In genomic region chr19:3094638-3095374, GRCh38 we compare ENCODE assay signal across 8 cellular contexts. TPM values are rescaled to one million over a fixed set of nuclear protein-coding genes. Genes with fewer than 3 reads are reported as not detected.
A peak's percentile ranks its signal among the peaks of the same experiment; 100 is the strongest.
DNase-seq lines count a peak whose midpoint lies in the region; ATAC-seq, FAIRE-seq and TF ChIP-seq lines count a peak whose summit lies in the region.

No MANE protein-coding gene starts in this region.

- ATAC-seq in CD4-positive, alpha-beta T cell (ENCODE audit: poor library complexity): no peak
- ATAC-seq in HG02610 (IDR thresholded peaks at IDR 0.05; ENCODE audit: unreplicated experiment): peak; percentile 7
- ATAC-seq in naive thymus-derived CD4-positive, alpha-beta T cell: peak; percentile 10

- peaks cover 32% of the 10 kb centered on the region for H3K4me1 Mint-ChIP-seq in CD4-positive, alpha-beta T cell (ENCODE audit: low read depth)
- peaks cover 14 to 39% (median 28%) of the 10 kb centered on the region in 7 donors for H3K4me1 Mint-ChIP-seq in naive thymus-derived CD4-positive, alpha-beta T cell

- CTCF ChIA-PET in CD4-positive, alpha-beta T cell (lab: Charles Lee): interaction anchor here (2.2 kb wide), 1 partner anchor 9 kb away, joined by 8 read pairs; no protein-coding TSS in a partner anchor
- CTCF ChIA-PET in naive thymus-derived CD4-positive, alpha-beta T cell (lab: Charles Lee): interaction anchor here (0.6 to 2.0 kb wide), 3 partner anchors 9 to 269 kb away, joined by 3 to 9 read pairs (median 7); no protein-coding TSS in a partner anchor

- peaks cover 18% of the 10 kb centered on the region for H3K27me3 Mint-ChIP-seq in CD4-positive, alpha-beta T cell
- H3K27me3 Mint-ChIP-seq in naive thymus-derived CD4-positive, alpha-beta T cell: peaks cover 0 to 43% (median 5%) of the 10 kb centered on the region in 5 donors

- H3K4me1 ChIP-seq in naive thymus-derived CD4-positive, alpha-beta T cell (ENCODE audit: control insufficient read depth in 2 of 2, insufficient read depth in 2 of 2, low read length in 2 of 2): peaks cover 20 to 36% of the 10 kb centered on the region in 2 donors

- POLR2A ChIA-PET in CD4-positive, alpha-beta T cell (lab: Charles Lee): interaction anchor here (1.0 kb wide), 1 partner anchor 59 kb away, joined by 3 read pairs; no protein-coding TSS in a partner anchor
- POLR2A ChIA-PET in naive thymus-derived CD4-positive, alpha-beta T cell (lab: Charles Lee): interaction anchor here (0.8 to 1.5 kb wide), 4 partner anchors 9 to 67 kb away, joined by 3 to 7 read pairs (median 4); no protein-coding TSS in a partner anchor

- no peaks in the 10 kb centered on the region for H3K9me3 ChIP-seq in CD4-positive, alpha-beta T cell (ENCODE audit: control insufficient read depth, low read length)
- no peaks in the 10 kb centered on the region for H3K9me3 ChIP-seq in naive thymus-derived CD4-positive, alpha-beta T cell (ENCODE audit: control insufficient read depth in 2 of 3, low read length in 3 of 3)

- peaks cover 3% of the 10 kb centered on the region for H3K27me3 ChIP-seq in CD4-positive, alpha-beta T cell (ENCODE audit: control insufficient read depth, insufficient read depth, low read length)
- no peaks in the 10 kb centered on the region for H3K27me3 ChIP-seq in dorsolateral prefrontal cortex
- H3K27me3 ChIP-seq in naive thymus-derived CD4-positive, alpha-beta T cell (ENCODE audit: control insufficient read depth in 2 of 2, insufficient read depth in 2 of 2, low read length in 2 of 2): peaks cover 0 to 5% of the 10 kb centered on the region in 2 donors

- FAIRE-seq in frontal cortex (lab: Jason Lieb, UNC): no peak

- no peaks in the 10 kb centered on the region for H3K9me3 Mint-ChIP-seq in CD4-positive, alpha-beta T cell
- H3K9me3 Mint-ChIP-seq in naive thymus-derived CD4-positive, alpha-beta T cell: no peaks in the 10 kb centered on the region

- intact Hi-C loops in CD4-positive, alpha-beta T cell (cut with DNase I, micrococcal nuclease): no loop called here
- intact Hi-C loops in dorsolateral prefrontal cortex (cut with DNase I): loop anchor here in 1 of 2 donors (2.0 kb wide), 1 partner anchor 60 kb away; no protein-coding TSS in a partner anchor
- intact Hi-C loops in naive thymus-derived CD4-positive, alpha-beta T cell (cut with micrococcal nuclease): loop anchor here in 1 of 2 donors (1.0 to 2.0 kb wide), 3 partner anchors 9 to 60 kb away; partner anchors contain the start of gene TLE5

- no peak for TF ChIP-seq CTCF in CD4-positive, alpha-beta T cell (IDR thresholded peaks at IDR 0.05)
- no peak for TF ChIP-seq CTCF in dorsolateral prefrontal cortex (IDR thresholded peaks at IDR 0.05 in 54 of 56, conservative IDR thresholded peaks at IDR 0.05 in 2 of 56; ENCODE audit: low read depth in 1 of 56, partially characterized antibody in 56 of 56)

- no peaks in the 10 kb centered on the region for H3K36me3 Mint-ChIP-seq in CD4-positive, alpha-beta T cell (ENCODE audit: low read depth)
- H3K36me3 Mint-ChIP-seq in naive thymus-derived CD4-positive, alpha-beta T cell: no peaks in the 10 kb centered on the region

- peak overlapping the region; percentile 94 for H3K4me3 Mint-ChIP-seq in CD4-positive, alpha-beta T cell
- peak overlapping the region; percentile 59 to 93 (median 86) for H3K4me3 Mint-ChIP-seq in naive thymus-derived CD4-positive, alpha-beta T cell

- peak overlapping the region; percentile 68 to 99 (median 92) for H3K4me3 ChIP-seq in dorsolateral prefrontal cortex
- peak overlapping the region; percentile 48 for H3K4me3 ChIP-seq in naive thymus-derived CD4-positive, alpha-beta T cell (ENCODE audit: low read length)

- DNase-seq in CD4-positive, alpha-beta T cell: peak in 2 of 10 experiments; percentile 16 to 25
- DNase-seq in T-helper 1 cell (peak in 3 of 5 donors; percentile 13 to 29 (median 24)), dorsolateral prefrontal cortex (peak in 1 of 10 donors; percentile 53), cortex of kidney (lab: John Stamatoyannopoulos, UW) (no peak), GDM1 (lab: John Stamatoyannopoulos, UW) (no peak), frontal cortex (ENCODE audit: low spot score in 2 of 2) (no peak)
- peak in 3 of 9 donors; percentile 27 to 45 (median 30) for DNase-seq in naive thymus-derived CD4-positive, alpha-beta T cell

- H3K27ac ChIP-seq in CD4-positive, alpha-beta T cell (ENCODE audit: low read depth, low read length): no peak overlapping the region
- peak overlapping the region in 11 of 59 donors; percentile 4 to 90 (median 77) for H3K27ac ChIP-seq in dorsolateral prefrontal cortex
- peak overlapping the region; percentile 52 for H3K27ac ChIP-seq in naive thymus-derived CD4-positive, alpha-beta T cell (ENCODE audit: low read depth, low read length)

- no peaks in the 10 kb centered on the region for H3K36me3 ChIP-seq in naive thymus-derived CD4-positive, alpha-beta T cell (ENCODE audit: control insufficient read depth in 2 of 3, insufficient read depth in 3 of 3, low read length in 3 of 3)

- H3K27ac Mint-ChIP-seq in CD4-positive, alpha-beta T cell: peak overlapping the region; percentile 86
- H3K27ac Mint-ChIP-seq in naive thymus-derived CD4-positive, alpha-beta T cell: peak overlapping the region in 8 of 9 donors; percentile 37 to 91 (median 72)

RNA-seq across cellular contexts. Expression of gene GNA11, which starts 0.6 kb away (rescaled TPM):
- 1 to 10 TPM; 2.6 to 3.4 TPM for total RNA-seq in CD4-positive, alpha-beta T cell
- total RNA-seq in dorsolateral prefrontal cortex: 100 to 1,000 TPM in 1 of 120 experiments, 10 to 100 TPM in 119; 48.7 to 103 (median 61.3) TPM
- total RNA-seq in naive thymus-derived CD4-positive, alpha-beta T cell: 10 to 100 TPM in 1 of 5 experiments, 1 to 10 TPM in 4; 1.2 to 11.2 (median 7.2) TPM
- polyA plus RNA-seq in naive thymus-derived CD4-positive, alpha-beta T cell: 1 to 10 TPM in 1 of 2 donors, under 1 TPM in 1; 0.92 to 1.3 TPM
- 48.1 TPM for total RNA-seq in frontal cortex

RNA-seq across cellular contexts. Expression of gene TLE5, which starts 32.5 kb away (rescaled TPM):
- 100 to 1,000 TPM; 722 to 793 TPM for total RNA-seq in CD4-positive, alpha-beta T cell
- 100 to 1,000 TPM; 425 to 952 (median 709) TPM for total RNA-seq in dorsolateral prefrontal cortex
- total RNA-seq in naive thymus-derived CD4-positive, alpha-beta T cell: 1,000 to 10,000 TPM in 2 of 5 experiments, 100 to 1,000 TPM in 3; 658 to 1,102 (median 755) TPM
- polyA plus RNA-seq in naive thymus-derived CD4-positive, alpha-beta T cell: 100 to 1,000 TPM; 643 to 982 TPM
- 97.4 TPM for total RNA-seq in frontal cortex

RNA-seq across cellular contexts. Expression of gene GNA15, which starts 41.0 kb away (rescaled TPM):
- total RNA-seq in CD4-positive, alpha-beta T cell: 10 to 100 TPM; 12.1 to 14.9 TPM
- total RNA-seq in dorsolateral prefrontal cortex (10 to 100 TPM in 2 of 120 experiments, 1 to 10 TPM in 118; 2.3 to 11.9 (median 6.1) TPM), frontal cortex (0.82 TPM)
- total RNA-seq in naive thymus-derived CD4-positive, alpha-beta T cell: 100 to 1,000 TPM in 1 of 5 experiments, 10 to 100 TPM in 1, 1 to 10 TPM in 1, under 1 TPM in 2; 0.73 to 131 (median 6.6) TPM
- under 1 TPM in 1 of 2 donors, not detected in 1; 0.09 TPM for polyA plus RNA-seq in naive thymus-derived CD4-positive, alpha-beta T cell

Comparison
In these comparisons a context has a peak if more than half of its experiments do, and no peak if none do; other contexts are left out.
1. DNase-seq: peak in T-helper 1 cell (3 of 5); none in cortex of kidney (single experiment), GDM1 (single experiment) and frontal cortex (0 of 2).